Comparison of ENCODE assay signal across 23 cellular contexts in genomic region chr12:109892165-109892715, GRCh38. TPM values are rescaled to one million over a fixed set of nuclear protein-coding genes. Genes with fewer than 3 reads are reported as not detected.
DNase-seq lines count a peak whose midpoint lies in the region; ATAC-seq and TF ChIP-seq lines count a peak whose summit lies in the region.
"Had no signal": no experiment of that assay in that cellular context is flagged by ENCODE, and none has a peak within 500 bp of the region (broad histone marks: within the 10 kb centered on the region; RNA-seq: fewer than 3 reads in every experiment).

No MANE protein-coding gene starts in this region.

- POLR2A ChIA-PET in Caco-2 (lab: Charles Lee), result no interaction called here
- POLR2A ChIA-PET in activated CD4-positive, alpha-beta memory T cell treated with anti-CD3 and anti-CD28 coated beads for 36 hours (lab: Charles Lee), result no interaction called here

- peaks cover 54 to 69% (median 66%) of the 10 kb centered on the region in 10 experiments for H3K4me1 ChIP-seq in BLaER1 treated with 17β-estradiol and CSF1 and Interleukin-3, amounts not matched to agents 10 nM and 100 nM
- H3K4me1 ChIP-seq in Caco-2, result no peaks in the 10 kb centered on the region
- H3K4me1 ChIP-seq: prostate gland had no signal

- H3K27me3 Mint-ChIP-seq in Caco-2 (ENCODE audit: insufficient read depth, unreplicated experiment) (peaks cover 4% of the 10 kb centered on the region), T-helper 17 cell (no peaks in the 10 kb centered on the region), naive B cell (no peaks in the 10 kb centered on the region)
- no peaks in the 10 kb centered on the region for H3K27me3 Mint-ChIP-seq in activated CD4-positive, alpha-beta memory T cell treated with anti-CD3 and anti-CD28 coated beads for 36 hours

- H3K36me3 ChIP-seq in BLaER1 treated with 17β-estradiol and CSF1 and Interleukin-3, amounts not matched to agents 10 nM and 100 nM, result no peaks in the 10 kb centered on the region
- H3K36me3 ChIP-seq in Caco-2 (ENCODE audit: control insufficient read depth, insufficient read depth, low read length) (no peaks in the 10 kb centered on the region), H7 (replicated peaks; ENCODE audit: control insufficient read depth, insufficient read depth, low read length) (no peaks in the 10 kb centered on the region)
- H3K36me3 ChIP-seq: prostate gland, SJSA1, thoracic aorta had no signal

- no peak for ATAC-seq in T-helper 17 cell
- ATAC-seq in naive B cell (ENCODE audit: low read depth in 2 of 2), result no peak
- no peak for ATAC-seq in HG02870 (IDR thresholded peaks at IDR 0.05; ENCODE audit: unreplicated experiment)

- no peak overlapping the region for H3K4me3 ChIP-seq in BLaER1 treated with 17β-estradiol and CSF1 and Interleukin-3, amounts not matched to agents 10 nM and 100 nM
- H3K4me3 ChIP-seq in Caco-2 (ENCODE audit: low read depth, low read length) (no peak overlapping the region), H7 (ENCODE audit: insufficient read depth, low read depth, low read length) (no peak overlapping the region)
- H3K4me3 ChIP-seq: prostate gland, SJSA1, thoracic aorta had no signal

- DNase-seq in Caco-2 (no peak), T-helper 17 cell (no peak), naive B cell (no peak), H7 (no peak), cortex of kidney (lab: John Stamatoyannopoulos, UW) (no peak)
- no peak for DNase-seq in activated CD4-positive, alpha-beta memory T cell treated with anti-CD3 and anti-CD28 coated beads for 36 hours
- DNase-seq: activated naive CD4-positive, alpha-beta T cell treated with Interleukin-2 at 50 U/mL for 16 hours; aorta; caudate nucleus; foreskin fibroblast; HFFc6; hippocampal formation; NCI-H1417 treated with DMSO at 0.1 percent for 48 hours; NCI-H510A treated with DMSO at 0.1 percent for 48 hours; NK-92 treated with Interleukin-12 subunit alpha and Interleukin-12 subunit beta, amount 100 ng/mL, for 24 hours had no signal

- H3K27ac ChIP-seq in BLaER1 treated with 17β-estradiol and CSF1 and Interleukin-3, amounts not matched to agents 10 nM and 100 nM, result peak overlapping the region in 8 of 11 experiments; percentile 22 to 56 (median 34); a peak in 13 of 22 replicates
- H3K27ac ChIP-seq: epithelial cell of prostate, prostate gland, SJSA1, thoracic aorta, VCaP had no signal

- CTCF ChIA-PET in Caco-2 (lab: Charles Lee), result no interaction called here
- CTCF ChIA-PET in activated CD4-positive, alpha-beta memory T cell treated with anti-CD3 and anti-CD28 coated beads for 36 hours (lab: Charles Lee), result interaction anchor here (0.8 kb wide), 1 partner anchor 86 kb away, joined by 3 read pairs; no protein-coding TSS in a partner anchor

- no peaks in the 10 kb centered on the region for H3K27me3 ChIP-seq in BLaER1 treated with 17β-estradiol and CSF1 and Interleukin-3, amounts not matched to agents 10 nM and 100 nM
- H3K27me3 ChIP-seq in Caco-2 (replicated peaks; ENCODE audit: control insufficient read depth, insufficient read depth, low read length) (no peaks in the 10 kb centered on the region), H7 (ENCODE audit: control insufficient read depth, insufficient read depth, low read length) (peaks cover 5% of the 10 kb centered on the region)
- H3K27me3 ChIP-seq: SJSA1 had no signal

- no peaks in the 10 kb centered on the region for H4K20me1 ChIP-seq in BLaER1 treated with 17β-estradiol and CSF1 and Interleukin-3, amounts not matched to agents 10 nM and 100 nM

- H3K4me2 ChIP-seq in BLaER1 treated with 17β-estradiol and CSF1 and Interleukin-3, amounts not matched to agents 10 nM and 100 nM, result peak overlapping the region; percentile 47 to 80 (median 64); a peak in 21 of 22 replicates

- BruUV-seq in Caco-2 (replicated peaks; lab: Mats Ljungman, UMichigan), result no TSS peak

- no peaks in the 10 kb centered on the region for H3K9me3 Mint-ChIP-seq in Caco-2 (ENCODE audit: unreplicated experiment)
- no peaks in the 10 kb centered on the region for H3K9me3 Mint-ChIP-seq in naive B cell
- no peaks in the 10 kb centered on the region for H3K9me3 Mint-ChIP-seq in activated CD4-positive, alpha-beta memory T cell treated with anti-CD3 and anti-CD28 coated beads for 36 hours
- H3K9me3 Mint-ChIP-seq: HFFc6 had no signal

- no peaks in the 10 kb centered on the region for H3K9me3 ChIP-seq in BLaER1 treated with 17β-estradiol and CSF1 and Interleukin-3, amounts not matched to agents 10 nM and 100 nM (replicated peaks in 1 of 11)
- H3K9me3 ChIP-seq in Caco-2 (no peaks in the 10 kb centered on the region), T-helper 17 cell (ENCODE audit: control insufficient read depth, low read length, poor library complexity, severe bottlenecking) (no peaks in the 10 kb centered on the region)
- H3K9me3 ChIP-seq: prostate gland, SJSA1, thoracic aorta had no signal

- intact Hi-C loops in Caco-2 (cut with micrococcal nuclease; ENCODE audit: unreplicated experiment), result no loop called here
- intact Hi-C loops in activated CD4-positive, alpha-beta memory T cell treated with anti-CD3 and anti-CD28 coated beads for 36 hours (cut with micrococcal nuclease), result no loop called here

- H3K36me3 Mint-ChIP-seq in Caco-2 (ENCODE audit: insufficient read depth, unreplicated experiment) (peaks cover 4% of the 10 kb centered on the region), T-helper 17 cell (ENCODE audit: low read depth) (peaks cover 3% of the 10 kb centered on the region), naive B cell (no peaks in the 10 kb centered on the region)
- no peaks in the 10 kb centered on the region for H3K36me3 Mint-ChIP-seq in activated CD4-positive, alpha-beta memory T cell treated with anti-CD3 and anti-CD28 coated beads for 36 hours

- H3K4me3 Mint-ChIP-seq in Caco-2 (ENCODE audit: unreplicated experiment), result no peak overlapping the region
- H3K4me3 Mint-ChIP-seq in T-helper 17 cell, result peak overlapping the region; percentile 49
- peak overlapping the region in 7 of 8 donors; percentile 30 to 82 (median 67) for H3K4me3 Mint-ChIP-seq in naive B cell
- H3K4me3 Mint-ChIP-seq in activated CD4-positive, alpha-beta memory T cell treated with anti-CD3 and anti-CD28 coated beads for 36 hours, result no peak overlapping the region
- H3K4me3 Mint-ChIP-seq: HFFc6 had no signal

- no peak for TF ChIP-seq CTCF in Caco-2 (IDR thresholded peaks at IDR 0.05; ENCODE audit: insufficient read depth in 1 of 2, low read depth in 1 of 2, low read length in 1 of 2, severe bottlenecking in 1 of 2, unreplicated experiment in 1 of 2)

- peak overlapping the region; percentile 42 for H3K27ac Mint-ChIP-seq in Caco-2 (ENCODE audit: unreplicated experiment)
- H3K27ac Mint-ChIP-seq in T-helper 17 cell, result peak overlapping the region; percentile 2
- peak overlapping the region in 5 of 6 donors; percentile 49 to 93 (median 57) for H3K27ac Mint-ChIP-seq in naive B cell
- H3K27ac Mint-ChIP-seq in activated CD4-positive, alpha-beta memory T cell treated with anti-CD3 and anti-CD28 coated beads for 36 hours, result no peak overlapping the region
- H3K27ac Mint-ChIP-seq: HFFc6 had no signal

- H3K4me1 Mint-ChIP-seq in Caco-2 (ENCODE audit: low read depth, unreplicated experiment) (no peaks in the 10 kb centered on the region), T-helper 17 cell (peaks cover 27% of the 10 kb centered on the region), naive B cell (peaks cover 41 to 56% (median 51%) of the 10 kb centered on the region in 3 donors)
- H3K4me1 Mint-ChIP-seq in activated CD4-positive, alpha-beta memory T cell treated with anti-CD3 and anti-CD28 coated beads for 36 hours (ENCODE audit: low read depth), result peaks cover 38% of the 10 kb centered on the region

- H3K9ac ChIP-seq in BLaER1 treated with 17β-estradiol and CSF1 and Interleukin-3, amounts not matched to agents 10 nM and 100 nM, result no peak overlapping the region

RNA-seq across cellular contexts. Expression of gene TCHP, which starts 7.8 kb away (rescaled TPM):
- 17.7 and 19.5 TPM in 2 replicates for total RNA-seq in Caco-2 (2022)
- 10 to 100 TPM; 17.6 to 18.7 TPM for total RNA-seq in T-helper 17 cell
- polyA plus RNA-seq in naive B cell (ENCODE audit: low read depth in 6 of 6), result 10 to 100 TPM in 1 of 6 donors, 1 to 10 TPM in 5; 5.6 to 10.3 (median 6.4) TPM
- total RNA-seq in H7 (2014; rRNA removed; shearing (Covaris generic)), result 13.3 and 16.4 TPM in 2 replicates
- 10 to 100 TPM; 21.2 to 21.3 TPM for total RNA-seq in activated CD4-positive, alpha-beta memory T cell treated with anti-CD3 and anti-CD28 coated beads for 36 hours

RNA-seq across cellular contexts. Expression of gene GLTP, which starts 11.9 kb away (rescaled TPM):
- total RNA-seq in Caco-2 (2022), result 12.2 and 14.9 TPM in 2 replicates
- 10 to 100 TPM; 28.3 to 29.4 TPM for total RNA-seq in T-helper 17 cell
- polyA plus RNA-seq in naive B cell (ENCODE audit: low read depth in 6 of 6), result 10 to 100 TPM; 29.8 to 50.0 (median 40.6) TPM
- total RNA-seq in H7 (2014; rRNA removed; shearing (Covaris generic)), result 24.1 and 28.8 TPM in 2 replicates
- total RNA-seq in activated CD4-positive, alpha-beta memory T cell treated with anti-CD3 and anti-CD28 coated beads for 36 hours, result 10 to 100 TPM; 20.9 to 21.1 TPM

RNA-seq across cellular contexts. Expression of gene TRPV4, which starts 59.0 kb away (rescaled TPM):
- total RNA-seq in Caco-2 (2022) (not detected in 2 replicates), T-helper 17 cell (not detected)
- not detected for polyA plus RNA-seq in naive B cell (ENCODE audit: low read depth in 6 of 6)
- 1.6 and 4.0 TPM in 2 replicates for total RNA-seq in H7 (2014; rRNA removed; shearing (Covaris generic))
- not detected for total RNA-seq in activated CD4-positive, alpha-beta memory T cell treated with anti-CD3 and anti-CD28 coated beads for 36 hours
- total RNA-seq: T-helper 2 cell treated with Interferon-gamma antibody and Interleukin-4, amounts not matched to agents 100 ng/mL and 5 ng/mL, for 36 hours had no signal

Comparison
In these comparisons a context has a peak if more than half of its experiments do, and no peak if none do; other contexts are left out.
1. H3K4me3 Mint-ChIP-seq: peak in T-helper 17 cell (single experiment) and naive B cell (7 of 8); none in Caco-2 (single experiment) and activated CD4-positive, alpha-beta memory T cell treated with anti-CD3 and anti-CD28 coated beads for 36 hours (single experiment).